In the genomic region with DNA sequence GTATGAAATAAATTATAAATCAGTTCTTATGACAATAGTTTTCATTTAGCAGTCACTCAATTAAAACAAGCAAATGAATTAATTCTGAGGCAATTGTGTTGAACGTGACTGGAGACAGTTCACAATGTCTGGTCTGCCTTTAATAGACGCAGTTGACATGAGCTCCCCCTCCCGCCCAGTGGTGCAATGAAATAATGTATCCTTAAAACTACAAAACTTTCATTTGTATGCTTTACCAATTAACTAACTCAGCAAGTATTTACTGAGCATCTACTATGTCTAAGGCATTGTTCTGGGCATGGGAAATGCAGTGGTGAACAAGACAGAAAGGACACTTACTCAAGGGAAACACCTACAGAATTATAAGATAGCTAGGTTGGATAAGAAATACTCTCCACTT, we compare ENCODE assay signal across 23 cellular contexts. TPM values are rescaled to one million over a fixed set of nuclear protein-coding genes. Genes with fewer than 3 reads are reported as not detected.
"Had no signal": no experiment of that assay in that cellular context is flagged by ENCODE, and none has a peak within 500 bp of the region (broad histone marks: within the 10 kb centered on the region; RNA-seq: fewer than 3 reads in every experiment).

No MANE protein-coding gene starts in this region.

- H3K4me1 ChIP-seq: pancreas had no signal

- H3K36me3 Mint-ChIP-seq: naive B cell had no signal

- H3K9me3 Mint-ChIP-seq: dendritic cell treated with granulocyte-macrophage colony-stimulating factor and Interleukin-4, amounts not matched to agents 40 ng/mL and 50 ng/mL, for 4 days; nephron had no signal

- ATAC-seq: effector memory CD8-positive, alpha-beta T cell; left colon; left ventricle myocardium superior; pancreas; right cardiac atrium had no signal

- H3K4me3 Mint-ChIP-seq: dendritic cell treated with granulocyte-macrophage colony-stimulating factor and Interleukin-4, amounts not matched to agents 40 ng/mL and 50 ng/mL, for 4 days; effector memory CD8-positive, alpha-beta T cell; naive B cell had no signal

- H3K4me1 Mint-ChIP-seq: naive B cell had no signal

- H3K27me3 ChIP-seq: pancreas had no signal

- H3K27ac ChIP-seq: esophagus muscularis mucosa, pancreas, thoracic aorta, transverse colon had no signal

- H3K9me3 ChIP-seq: esophagus muscularis mucosa, pancreas, stomach, thoracic aorta, transverse colon had no signal

- H3K27ac Mint-ChIP-seq: dendritic cell treated with granulocyte-macrophage colony-stimulating factor and Interleukin-4, amounts not matched to agents 40 ng/mL and 50 ng/mL, for 4 days; effector memory CD8-positive, alpha-beta T cell; naive B cell had no signal

- DNase-seq: effector memory CD8-positive, alpha-beta T cell; left colon; left ventricle myocardium superior; mesendoderm; naive B cell; occipital lobe; pancreas; right cardiac atrium; small intestine; stimulated activated CD4-positive, alpha-beta T cell treated with anti-CD3 and anti-CD28 coated beads, Interleukin-12 subunit alpha, Interleukin-12 subunit beta, amount 100 ng/mL, for 4 hours; stimulated activated naive CD4-positive, alpha-beta T cell; stomach; substantia nigra; transverse colon had no signal

- H3K27me3 Mint-ChIP-seq: effector memory CD8-positive, alpha-beta T cell; progenitor cell of endocrine pancreas had no signal

- H3K4me3 ChIP-seq: esophagus muscularis mucosa, lung, pancreas, stomach, thoracic aorta, transverse colon had no signal

- H3K36me3 ChIP-seq: esophagus muscularis mucosa, pancreas, stomach, thoracic aorta, transverse colon had no signal

RNA-seq across cellular contexts. Expression of a gene that starts 56.9 kb away (rescaled TPM):
- total RNA-seq: esophagus muscularis mucosa, fibroblast of villous mesenchyme, kidney epithelial cell, left colon, occipital lobe, pancreas, progenitor cell of endocrine pancreas, stomach, transverse colon, ureter had no signal
- polyA plus RNA-seq: lung, pancreas, small intestine had no signal
